19 cellular contexts compared by ENCODE assay signal in the genomic region with DNA sequence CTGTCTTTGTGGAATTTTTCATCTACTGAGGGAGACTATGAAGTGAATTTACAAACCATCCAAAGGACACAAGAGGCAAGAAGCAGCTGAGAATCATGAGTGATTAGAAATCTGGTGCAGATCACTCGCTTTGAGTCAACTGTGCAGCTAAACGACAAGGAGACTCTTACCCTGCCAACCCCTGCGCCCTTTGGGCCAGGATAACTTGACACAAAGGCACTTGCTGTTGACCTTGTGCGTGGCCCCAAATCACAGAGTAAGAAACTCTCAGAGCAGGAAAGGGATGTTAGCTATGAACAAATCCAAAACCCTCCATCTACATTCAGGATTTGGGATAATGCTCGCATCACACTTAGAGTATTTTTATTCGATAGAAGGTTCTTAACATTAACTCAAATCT. TPM values are rescaled to one million over a fixed set of nuclear protein-coding genes. Genes with fewer than 3 reads are reported as not detected.
A peak's percentile ranks its signal among the peaks of the same experiment; 100 is the strongest.
DNase-seq lines count a peak whose midpoint lies in the region; ATAC-seq, FAIRE-seq and TF ChIP-seq lines count a peak whose summit lies in the region.
"Had no signal": no experiment of that assay in that cellular context is flagged by ENCODE, and none has a peak within 500 bp of the region (broad histone marks: within the 10 kb centered on the region; RNA-seq: fewer than 3 reads in every experiment).

No MANE protein-coding gene starts in this region.

- TF ChIP-seq CTCF in testis (IDR thresholded peaks at IDR 0.05) = no peak

- FAIRE-seq in HTR-8/SVneo (lab: Jason Lieb, UNC) = peak; percentile 49
- FAIRE-seq: TTC549 had no signal

- 57 to 65% methylated on average over 6 of the region's 6 CpGs for WGBS in testis, 2 donors

- intact Hi-C loops in testis (cut with DNase I; ENCODE audit: low total_unique reads) = loop anchor here (5.0 kb wide), 1 partner anchor 148 kb away; no protein-coding TSS in a partner anchor

- H3K36me3 ChIP-seq in muscle layer of duodenum (ENCODE audit: control insufficient read depth in 1 of 2, insufficient read depth in 2 of 2, low read length in 2 of 2) (no peaks in the 10 kb centered on the region), testis (ENCODE audit: low read depth, missing control alignments) (no peaks in the 10 kb centered on the region)
- H3K36me3 ChIP-seq: colonic mucosa had no signal

- H3K4me1 ChIP-seq in muscle layer of duodenum (ENCODE audit: control insufficient read depth in 1 of 2, insufficient read depth in 2 of 2, low read length in 2 of 2) (no peaks in the 10 kb centered on the region), testis (no peaks in the 10 kb centered on the region)

- no peaks in the 10 kb centered on the region for H3K27me3 ChIP-seq in muscle layer of duodenum (ENCODE audit: low read depth, low read length)
- no peaks in the 10 kb centered on the region for H3K27me3 ChIP-seq in testis
- H3K27me3 ChIP-seq: colonic mucosa had no signal

- no peak for TF ChIP-seq POLR2A in testis (IDR thresholded peaks at IDR 0.05)

- H3K27ac ChIP-seq in cingulate gyrus (ENCODE audit: low read depth, low read length) = peak overlapping the region; percentile 25
- peak overlapping the region; percentile 77 for H3K27ac ChIP-seq in muscle layer of duodenum (ENCODE audit: low read length)
- peak overlapping the region; percentile 25 to 79 for H3K27ac ChIP-seq in testis
- H3K27ac ChIP-seq: RWPE1 had no signal

- DNase-seq in HTR-8/SVneo (ENCODE audit: insufficient read length, low spot score) = no peak
- no peak for DNase-seq in testis
- no peak for DNase-seq in NCI-H2029 (lab: John Stamatoyannopoulos, UW)
- DNase-seq: activated CD4-positive, alpha-beta T cell treated with anti-CD3 and anti-CD28 coated beads, Interleukin-2, amount 50 U/mL, for 48 hours; activated naive CD4-positive, alpha-beta T cell treated with anti-CD3 and anti-CD28 coated beads, Interleukin-2, amount 10 ng/mL, durations not matched to agents 7 days and 5 days; activated T-cell treated with anti-CD3 and anti-CD28 coated beads, Interleukin-2, amount 50 U/mL, for 1 hour; colonic mucosa; H7; naive thymus-derived CD4-positive, alpha-beta T cell; NCI-H1694 treated with DMSO at 0.1 percent for 48 hours; NCI-H345; stimulated activated CD8-positive, alpha-beta memory T cell treated with anti-CD3 and anti-CD28 coated beads, Interleukin-4, amount 100 ng/mL, for 48 hours; SW 1271 had no signal

- H3K9me3 ChIP-seq in muscle layer of duodenum (ENCODE audit: control insufficient read depth in 1 of 2, low read length in 2 of 2) (no peaks in the 10 kb centered on the region), testis (no peaks in the 10 kb centered on the region)
- H3K9me3 ChIP-seq: colonic mucosa had no signal

- ATAC-seq in HG03045 (IDR thresholded peaks at IDR 0.05; ENCODE audit: unreplicated experiment) (no peak), HG02884 (IDR thresholded peaks at IDR 0.05; ENCODE audit: unreplicated experiment) (no peak)

- H3K4me3 ChIP-seq in muscle layer of duodenum (ENCODE audit: low read depth in 1 of 2, low read length in 2 of 2) = peak overlapping the region; percentile 53 to 65
- no peak overlapping the region for H3K4me3 ChIP-seq in testis

RNA-seq across cellular contexts. Expression of a gene that starts 11.5 kb away (rescaled TPM):
- 10 to 100 TPM; 20.5 to 20.6 TPM for total RNA-seq in testis
- 16.8 TPM for polyA plus RNA-seq in testis (ENCODE audit: insufficient read depth, low read depth, low replicate concordance)

Comparison
In these comparisons a context has a peak if more than half of its experiments do, and no peak if none do; other contexts are left out.
1. H3K27ac ChIP-seq: peak in every context shown above with its lines; median percentile 77 in muscle layer of duodenum; 52 in testis; 25 in cingulate gyrus.
2. H3K4me3 ChIP-seq: peak in muscle layer of duodenum (2 of 2); none in testis (0 of 2).